8 cellular contexts compared by ENCODE assay signal in genomic region chr5:160369990-160370712, GRCh38. TPM values are rescaled to one million over a fixed set of nuclear protein-coding genes. Genes with fewer than 3 reads are reported as not detected.
DNase-seq lines count a peak whose midpoint lies in the region; ATAC-seq and TF ChIP-seq lines count a peak whose summit lies in the region.

TSS of gene C1QTNF2 (minus strand) at chr5:160370626. CDS start at chr5:160355011, 15,615 bp downstream.

- ATAC-seq in GM21360 (IDR thresholded peaks at IDR 0.05; ENCODE audit: unreplicated experiment) (peak; percentile 41), RWPE2 (ENCODE audit: low read depth) (peak; percentile 84), HG02588 (IDR thresholded peaks at IDR 0.05; ENCODE audit: unreplicated experiment) (no peak), HG03439 (IDR thresholded peaks at IDR 0.05; ENCODE audit: unreplicated experiment) (no peak)
- ATAC-seq in stimulated activated naive B cell treated with anti-CD40 and anti-IgM and Interleukin-4, amounts not matched to agents 10 μg/mL and 1 μg/mL and 100 μg/mL, for 72 hours (replicated peaks), result peak; percentile 68 to 74

- no peak for TF ChIP-seq RAD21 in liver (IDR thresholded peaks at IDR 0.05)

- H3K27me3 ChIP-seq in RWPE2 (ENCODE audit: insufficient read depth, poor library complexity, severe bottlenecking) (peaks cover 10% of the 10 kb centered on the region), liver (ENCODE audit: control insufficient read depth in 4 of 4, insufficient read depth in 4 of 4, low read length in 3 of 4) (peaks cover 0 to 13% (median 5%) of the 10 kb centered on the region in 4 donors)

- WGBS in liver, result 5% methylated on average over 45 of the region's 45 CpGs

- H3K9me3 ChIP-seq in RWPE2 (ENCODE audit: severe bottlenecking), result no peaks in the 10 kb centered on the region
- no peaks in the 10 kb centered on the region for H3K9me3 ChIP-seq in liver (ENCODE audit: control insufficient read depth in 4 of 4, low read length in 3 of 4)

- H3K4me1 Mint-ChIP-seq in stimulated activated naive B cell treated with anti-CD40 and anti-IgM and Interleukin-4, amounts not matched to agents 10 μg/mL and 1 μg/mL and 100 μg/mL, for 72 hours, result peaks cover 9 to 13% of the 10 kb centered on the region in 2 donors

- peak within 1 kb of the TSS; percentile 34 for H3K4me3 ChIP-seq in RWPE2 (ENCODE audit: severe bottlenecking)
- peak within 1 kb of the TSS in 2 of 3 donors; percentile 23 to 45 for H3K4me3 ChIP-seq in liver (ENCODE audit: low read depth in 1 of 3, low read length in 3 of 3)

- TF ChIP-seq CTCF in RWPE2 (IDR thresholded peaks at IDR 0.05; ENCODE audit: poor library complexity, severe bottlenecking) (no peak), liver (IDR thresholded peaks at IDR 0.05; ENCODE audit: low read depth, low read length, missing input control) (no peak)

- no peak within 1 kb of the TSS for H3K9ac ChIP-seq in liver (ENCODE audit: low read depth in 1 of 2, low read length in 2 of 2)

- no peaks in the 10 kb centered on the region for H3K36me3 Mint-ChIP-seq in stimulated activated naive B cell treated with anti-CD40 and anti-IgM and Interleukin-4, amounts not matched to agents 10 μg/mL and 1 μg/mL and 100 μg/mL, for 72 hours

- no peaks in the 10 kb centered on the region for H3K9me3 Mint-ChIP-seq in stimulated activated naive B cell treated with anti-CD40 and anti-IgM and Interleukin-4, amounts not matched to agents 10 μg/mL and 1 μg/mL and 100 μg/mL, for 72 hours

- H3K27ac ChIP-seq in RWPE2 (ENCODE audit: poor library complexity, severe bottlenecking) (no peak within 1 kb of the TSS), liver (ENCODE audit: low read depth in 1 of 2, low read length in 2 of 2) (no peak within 1 kb of the TSS)

- peaks cover 66 to 68% of the 10 kb centered on the region in 2 donors for H3K27me3 Mint-ChIP-seq in stimulated activated naive B cell treated with anti-CD40 and anti-IgM and Interleukin-4, amounts not matched to agents 10 μg/mL and 1 μg/mL and 100 μg/mL, for 72 hours

- H3K36me3 ChIP-seq in RWPE2 (ENCODE audit: low read depth) (no peaks in the 10 kb centered on the region), liver (ENCODE audit: control insufficient read depth in 4 of 4, insufficient read depth in 3 of 4, low read depth in 1 of 4, low read length in 3 of 4) (no peaks in the 10 kb centered on the region)

- DNase-seq in Ammon's horn (ENCODE audit: low spot score), result peak; percentile 50
- DNase-seq in RWPE2 (ENCODE audit: low spot score), result no peak
- peak; percentile 14 to 36 for DNase-seq in dermis microvascular lymphatic vessel endothelial cell (ENCODE audit: low read depth in 2 of 2)
- no peak for DNase-seq in stimulated activated naive B cell treated with anti-CD40 and anti-IgM and Interleukin-4, amounts not matched to agents 10 μg/mL and 1 μg/mL and 100 μg/mL, for 72 hours

- peak within 1 kb of the TSS; percentile 65 to 82 for H3K4me3 Mint-ChIP-seq in stimulated activated naive B cell treated with anti-CD40 and anti-IgM and Interleukin-4, amounts not matched to agents 10 μg/mL and 1 μg/mL and 100 μg/mL, for 72 hours

- H3K27ac Mint-ChIP-seq in stimulated activated naive B cell treated with anti-CD40 and anti-IgM and Interleukin-4, amounts not matched to agents 10 μg/mL and 1 μg/mL and 100 μg/mL, for 72 hours, result no peak within 1 kb of the TSS

- H3K4me1 ChIP-seq in RWPE2 (ENCODE audit: insufficient read depth, poor library complexity, severe bottlenecking) (no peaks in the 10 kb centered on the region), liver (ENCODE audit: control insufficient read depth in 4 of 4, insufficient read depth in 4 of 4, low read length in 3 of 4) (peaks cover 0 to 3% (median 1%) of the 10 kb centered on the region in 4 donors)

TF ChIP-seq in liver, 16 proteins besides CTCF, POLR2A, EP300 and RAD21:
- no peak for TF ChIP-seq SP1 (IDR thresholded peaks at IDR 0.05)
- no peak for TF ChIP-seq FOXA1 (IDR thresholded peaks at IDR 0.05)
- TF ChIP-seq ATF3 (IDR thresholded peaks at IDR 0.05), result no peak
- no peak for TF ChIP-seq GABPA (IDR thresholded peaks at IDR 0.05 in 1 of 2, conservative IDR thresholded peaks at IDR 0.05 in 1 of 2)
- TF ChIP-seq RXRA (IDR thresholded peaks at IDR 0.05), result no peak
- TF ChIP-seq ZBTB33 (IDR thresholded peaks at IDR 0.05), result no peak
- TF ChIP-seq REST (IDR thresholded peaks at IDR 0.05), result no peak
- TF ChIP-seq YY1 (IDR thresholded peaks at IDR 0.05), result no peak
- TF ChIP-seq HNF4A (conservative IDR thresholded peaks at IDR 0.05), result no peak
- TF ChIP-seq TAF1 (conservative IDR thresholded peaks at IDR 0.05), result no peak
- TF ChIP-seq EGR1 (IDR thresholded peaks at IDR 0.05; ENCODE audit: low read depth in 2 of 2), result no peak
- no peak for TF ChIP-seq NR2F2 (IDR thresholded peaks at IDR 0.05)
- TF ChIP-seq JUND (IDR thresholded peaks at IDR 0.05), result no peak
- no peak for TF ChIP-seq FOXA2 (IDR thresholded peaks at IDR 0.05)
- no peak for TF ChIP-seq HNF4G (IDR thresholded peaks at IDR 0.05)
TF ChIP-seq in liver: peak in this region for 0.

RNA-seq across cellular contexts. Expression of gene C1QTNF2, which starts in this region (rescaled TPM):
- total RNA-seq in dermis microvascular lymphatic vessel endothelial cell (0.26 and 0.38 TPM in 2 replicates), liver (under 1 TPM; 0.17 to 0.37 TPM)
- under 1 TPM; 0.18 to 0.28 TPM for polyA plus RNA-seq in liver

Comparison
In these comparisons a context has a peak if more than half of its experiments do, and no peak if none do; other contexts are left out.
1. Peak in DNase-seq in dermis microvascular lymphatic vessel endothelial cell; RNA of the gene not detected or under 1 TPM.
2. ATAC-seq: peak in GM21360 (single experiment), RWPE2 (single experiment) and stimulated activated naive B cell treated with anti-CD40 and anti-IgM and Interleukin-4, amounts not matched to agents 10 μg/mL and 1 μg/mL and 100 μg/mL, for 72 hours (2 of 2); none in HG02588 (single experiment) and HG03439 (single experiment).